In genomic region chr18:50609171-50609570, GRCh38 we compare ENCODE assay signal across 8 cellular contexts. TPM values are rescaled to one million over a fixed set of nuclear protein-coding genes. Genes with fewer than 3 reads are reported as not detected.
"Had no signal": no experiment of that assay in that cellular context is flagged by ENCODE, and none has a peak within 500 bp of the region (broad histone marks: within the 10 kb centered on the region; RNA-seq: fewer than 3 reads in every experiment).

No MANE protein-coding gene starts in this region.

RNA-seq across cellular contexts. Expression of gene MAPK4, which starts 49.3 kb away (rescaled TPM):
- total RNA-seq: naive thymus-derived CD4-positive, alpha-beta T cell; naive thymus-derived CD8-positive, alpha-beta T cell; natural killer cell; natural killer cell treated with Interleukin-12 subunit alpha and Interleukin-12 subunit beta and Interleukin-15 and Interleukin-18, amount 100 ng/mL, for 72 hours; osteoblast; osteocyte; pulmonary artery endothelial cell had no signal
- polyA plus RNA-seq: naive thymus-derived CD4-positive, alpha-beta T cell; smooth muscle cell had no signal
